9 cellular contexts compared by ENCODE assay signal in genomic region chr12:106135781-106136180, GRCh38. TPM values are rescaled to one million over a fixed set of nuclear protein-coding genes. Genes with fewer than 3 reads are reported as not detected.
DNase-seq lines count a peak whose midpoint lies in the region; ATAC-seq, FAIRE-seq and TF ChIP-seq lines count a peak whose summit lies in the region.
"Had no signal": no experiment of that assay in that cellular context is flagged by ENCODE, and none has a peak within 500 bp of the region (broad histone marks: within the 10 kb centered on the region; RNA-seq: fewer than 3 reads in every experiment).

No MANE protein-coding gene starts in this region.

- intact Hi-C loops in stomach (cut with DNase I; ENCODE audit: low total_unique reads) = no loop called here

- H3K9ac ChIP-seq in astrocyte (ENCODE audit: low read length) (peak overlapping the region; percentile 95), iPS-20b (ENCODE audit: low read depth, low read length) (peak overlapping the region; percentile 12; the same call in 1 of the 2 replicates)

- H3K4me2 ChIP-seq in astrocyte (ENCODE audit: low read length) = peak overlapping the region; percentile 90

- H3K4me3 Mint-ChIP-seq in astrocyte (ENCODE audit: unreplicated experiment) = peak overlapping the region; percentile 97
- H3K4me3 Mint-ChIP-seq: activated naive CD8-positive, alpha-beta T cell treated with anti-CD3 and anti-CD28 coated beads for 36 hours had no signal

- H3K27me3 Mint-ChIP-seq in astrocyte (ENCODE audit: low read depth, unreplicated experiment) = no peaks in the 10 kb centered on the region

- H3K4me3 ChIP-seq in HEK293 (ENCODE audit: low read depth, low read length) (no peak overlapping the region), astrocyte (ENCODE audit: insufficient read depth, low read depth, low read length) (peak overlapping the region; percentile 47), iPS-20b (ENCODE audit: low read length) (peak overlapping the region; percentile 25; the same call in 1 of the 2 replicates), stomach (peak overlapping the region; percentile 26 to 79 (median 74))

- H3K9me3 ChIP-seq in HEK293 (ENCODE audit: control insufficient read depth, insufficient read depth, low read depth, low read length) (no peaks in the 10 kb centered on the region), astrocyte (ENCODE audit: insufficient read depth, low read depth, low read length) (no peaks in the 10 kb centered on the region), iPS-20b (ENCODE audit: insufficient read depth, low read depth, low read length) (no peaks in the 10 kb centered on the region), stomach (no peaks in the 10 kb centered on the region)

- H3K27me3 ChIP-seq in astrocyte (ENCODE audit: insufficient read depth, low read length) = no peaks in the 10 kb centered on the region
- H3K27me3 ChIP-seq in iPS-20b (ENCODE audit: insufficient read depth, low read length) = peaks cover 18% of the 10 kb centered on the region
- H3K27me3 ChIP-seq in stomach = peaks cover 0 to 43% (median 12%) of the 10 kb centered on the region in 3 donors

- H3K79me2 ChIP-seq in astrocyte (ENCODE audit: insufficient read depth, low read length) = peaks cover 91% of the 10 kb centered on the region

- H3K9me3 Mint-ChIP-seq in astrocyte (ENCODE audit: unreplicated experiment) = no peaks in the 10 kb centered on the region
- H3K9me3 Mint-ChIP-seq: activated naive CD8-positive, alpha-beta T cell treated with anti-CD3 and anti-CD28 coated beads for 36 hours had no signal

- FAIRE-seq in astrocyte (lab: Jason Lieb, UNC) = no peak

- no peak for TF ChIP-seq CTCF in HEK293 (tag by site-specific recombination; IDR thresholded peaks at IDR 0.05)
- no peak for TF ChIP-seq CTCF in astrocyte (IDR thresholded peaks at IDR 0.05; ENCODE audit: insufficient read depth, low read depth, low read length)
- no peak for TF ChIP-seq CTCF in stomach (IDR thresholded peaks at IDR 0.05)

- no peak overlapping the region for H3K27ac Mint-ChIP-seq in astrocyte (ENCODE audit: unreplicated experiment)
- H3K27ac Mint-ChIP-seq: activated naive CD8-positive, alpha-beta T cell treated with anti-CD3 and anti-CD28 coated beads for 36 hours had no signal

- H4K20me1 ChIP-seq in astrocyte (ENCODE audit: insufficient read depth, low read length) = peaks cover 54% of the 10 kb centered on the region

- no peak overlapping the region for H2AFZ ChIP-seq in astrocyte (ENCODE audit: low read depth, low read length)

- TF ChIP-seq EP300 in stomach (IDR thresholded peaks at IDR 0.05) = no peak

- DNase-seq in astrocyte (ENCODE audit: low read depth) (no peak), stomach (no peak), NOMO-1 treated with DMSO at 0.1 percent for 48 hours (lab: John Stamatoyannopoulos, UW; ENCODE audit: unreplicated experiment) (no peak)
- DNase-seq in stimulated activated CD8-positive, alpha-beta memory T cell treated with anti-CD3 and anti-CD28 coated beads, Interleukin-4, amount 100 ng/mL, for 48 hours = no peak

- POLR2A ChIA-PET in HEK293 (lab: Yijun Ruan, JAX) = interaction anchor here (1.4 kb wide), 1 partner anchor 105 kb away, joined by 3 read pairs; no protein-coding TSS in a partner anchor

- H3K27ac ChIP-seq in HEK293 (ENCODE audit: extremely low read depth, low read depth, low read length) = no peak overlapping the region
- peak overlapping the region; percentile 69 for H3K27ac ChIP-seq in astrocyte (ENCODE audit: low read depth, low read length)
- no peak overlapping the region for H3K27ac ChIP-seq in iPS-20b (ENCODE audit: low read length)
- peak overlapping the region in 4 of 5 donors; percentile 56 to 97 (median 81) for H3K27ac ChIP-seq in stomach

- H3K4me1 ChIP-seq in HEK293 (ENCODE audit: control insufficient read depth, insufficient read depth, low read length) (peaks cover 18% of the 10 kb centered on the region), astrocyte (ENCODE audit: insufficient read depth, low read length) (peaks cover 64% of the 10 kb centered on the region), iPS-20b (ENCODE audit: insufficient read depth, low read length) (peaks cover 64% of the 10 kb centered on the region), stomach (peaks cover 41 to 88% (median 62%) of the 10 kb centered on the region in 4 donors)

- WGBS in stomach, 5 donors = 13 to 28% (median 24%) methylated on average over 4 of the region's 4 CpGs

- peaks cover 51% of the 10 kb centered on the region for H3K4me1 Mint-ChIP-seq in astrocyte (ENCODE audit: low read depth, unreplicated experiment)

- no peak for TF ChIP-seq POLR2A in stomach (IDR thresholded peaks at IDR 0.05)

- H3K36me3 Mint-ChIP-seq in astrocyte (ENCODE audit: low read depth, unreplicated experiment) = peaks cover 10% of the 10 kb centered on the region
- H3K36me3 Mint-ChIP-seq: activated naive CD8-positive, alpha-beta T cell treated with anti-CD3 and anti-CD28 coated beads for 36 hours had no signal

- CTCF ChIA-PET in HEK293 (lab: Yijun Ruan, JAX) = interaction anchor here (0.6 to 6.2 kb wide), 40 partner anchors 9 to 726 kb away, joined by 3 to 55 read pairs (median 4); no protein-coding TSS in a partner anchor

- ATAC-seq in HG03378 (IDR thresholded peaks at IDR 0.05; ENCODE audit: unreplicated experiment) = no peak

- no peaks in the 10 kb centered on the region for H3K36me3 ChIP-seq in HEK293 (ENCODE audit: control insufficient read depth in 2 of 2, insufficient read depth in 1 of 2, low read length in 2 of 2)
- no peaks in the 10 kb centered on the region for H3K36me3 ChIP-seq in astrocyte (ENCODE audit: insufficient read depth, low read length)
- H3K36me3 ChIP-seq in iPS-20b (ENCODE audit: insufficient read depth, low read depth, low read length) = no peaks in the 10 kb centered on the region
- H3K36me3 ChIP-seq in stomach = no peaks in the 10 kb centered on the region

TF ChIP-seq in HEK293, 187 proteins besides CTCF, POLR2A, EP300 and RAD21:
- TF ChIP-seq SCRT2 (tag by site-specific recombination; IDR thresholded peaks at IDR 0.05) = 0 out of 2 replicates have a peak, but pooled peaks have one; percentile 43
- no peak for TF ChIP-seq SCRT1 (tag by site-specific recombination; IDR thresholded peaks at IDR 0.05; ENCODE audit: borderline replicate concordance)
TF ChIP-seq in HEK293: peak in this region for 1.

RNA-seq across cellular contexts. Expression of gene NUAK1, which starts 3.0 kb away (rescaled TPM):
- total RNA-seq in astrocyte (94.0 and 96.1 TPM in 2 replicates), stomach (10 to 100 TPM in 3 of 5 donors, 1 to 10 TPM in 1, under 1 TPM in 1; 0.58 to 79.0 (median 11.7) TPM)
- polyA plus RNA-seq in stomach = 1 to 10 TPM in 2 of 3 donors, under 1 TPM in 1; 0.80 to 2.6 (median 2.4) TPM
- total RNA-seq: activated naive CD8-positive, alpha-beta T cell treated with anti-CD3 and anti-CD28 coated beads for 36 hours; T-helper 2 cell treated with Interferon-gamma antibody and Interleukin-4, amounts not matched to agents 100 ng/mL and 5 ng/mL, for 36 hours had no signal

Comparison
In these comparisons a context has a peak if more than half of its experiments do, and no peak if none do; other contexts are left out.
1. H3K27ac ChIP-seq: peak in astrocyte (single experiment) and stomach (4 of 5); none in HEK293 (single experiment) and iPS-20b (single experiment).